ENCODE assay signal across 8 cellular contexts in the genomic region with DNA sequence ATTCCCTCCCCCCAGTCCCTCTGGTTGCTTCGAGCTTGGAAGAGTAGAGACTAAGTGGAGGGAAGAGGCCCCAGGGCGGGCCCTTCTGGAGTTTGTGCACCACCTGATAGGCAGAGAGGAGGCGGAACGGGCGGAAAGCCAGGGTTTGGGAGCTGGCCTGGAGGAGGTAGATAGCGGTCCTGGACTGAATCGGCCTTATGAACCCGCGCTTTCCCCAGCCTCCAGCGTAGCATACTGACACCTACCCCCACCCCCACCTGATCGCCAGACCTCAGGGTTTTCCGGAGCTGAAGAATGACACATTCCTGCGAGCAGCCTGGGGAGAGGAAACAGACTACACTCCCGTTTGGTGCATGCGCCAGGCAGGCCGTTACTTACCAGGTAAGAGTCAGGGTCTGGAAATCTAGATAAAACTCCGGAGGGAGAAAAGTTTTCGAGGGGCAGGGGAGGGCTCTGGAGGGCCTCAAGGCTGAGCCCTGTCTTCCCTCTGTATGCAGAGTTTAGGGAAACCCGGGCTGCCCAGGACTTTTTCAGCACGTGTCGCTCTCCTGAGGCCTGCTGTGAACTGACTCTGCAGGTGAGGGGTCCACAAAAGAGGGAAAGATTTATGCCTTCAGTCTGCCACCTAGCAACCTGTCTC. TPM values are rescaled to one million over a fixed set of nuclear protein-coding genes. Genes with fewer than 3 reads are reported as not detected.
DNase-seq lines count a peak whose midpoint lies in the region; ATAC-seq and TF ChIP-seq lines count a peak whose summit lies in the region.

No MANE protein-coding gene starts in this region.

- H3K4me1 ChIP-seq in ascending aorta (peaks cover 20 to 31% of the 10 kb centered on the region in 2 donors), psoas muscle (peaks cover 25% of the 10 kb centered on the region)

- peak overlapping the region; percentile 70 to 86 for H3K4me3 ChIP-seq in ascending aorta
- H3K4me3 ChIP-seq in psoas muscle = peak overlapping the region; percentile 100

- DNase-seq in C1 segment of cervical spinal cord (lab: John Stamatoyannopoulos, UW) = peak in 9 of 14 donors; percentile 10 to 64 (median 50)
- DNase-seq in HFFc6 = peak; percentile 66
- DNase-seq in RWPE1 (ENCODE audit: low spot score) = peak; percentile 75
- peak in 1 of 2 donors; percentile 76 for DNase-seq in ascending aorta (ENCODE audit: low spot score in 2 of 2)
- peak; percentile 76 for DNase-seq in hepatic stellate cell (ENCODE audit: low spot score)
- peak; percentile 70 to 88 for DNase-seq in psoas muscle

- ATAC-seq in psoas muscle (peak; percentile 25 to 64 (median 52)), HG03025 (IDR thresholded peaks at IDR 0.05; ENCODE audit: low FRiP score, unreplicated experiment) (no peak), GM18873 (IDR thresholded peaks at IDR 0.05; ENCODE audit: low FRiP score, unreplicated experiment) (no peak)

- H3K27ac Mint-ChIP-seq in HFFc6 = peak overlapping the region; percentile 85

- peak overlapping the region; percentile 91 for H3K27ac ChIP-seq in RWPE1
- H3K27ac ChIP-seq in ascending aorta = peak overlapping the region; percentile 65 to 77
- peak overlapping the region; percentile 86 for H3K27ac ChIP-seq in psoas muscle

- no peaks in the 10 kb centered on the region for H3K9me3 ChIP-seq in ascending aorta
- H3K9me3 ChIP-seq in psoas muscle = no peaks in the 10 kb centered on the region

- H3K27me3 ChIP-seq in ascending aorta = no peaks in the 10 kb centered on the region
- no peaks in the 10 kb centered on the region for H3K27me3 ChIP-seq in psoas muscle (ENCODE audit: insufficient read depth in 3 of 3, low read length in 2 of 3)

- 6 to 8% (median 7%) methylated on average over 21 of the region's 21 CpGs for WGBS in psoas muscle, 3 donors

- H3K4me3 Mint-ChIP-seq in HFFc6 = peak overlapping the region; percentile 91

- CTCF ChIA-PET in RWPE1 (lab: Yijun Ruan, JAX) = interaction anchor here (0.6 to 1.0 kb wide), 5 partner anchors 15 to 191 kb away, joined by 3 to 4 read pairs (median 3); no protein-coding TSS in a partner anchor

- POLR2A ChIA-PET in RWPE1 (lab: Yijun Ruan, JAX; ENCODE audit: low non-redundant PET) = interaction anchor here (0.6 to 1.7 kb wide), 4 partner anchors 49 to 545 kb away, joined by 3 to 6 read pairs (median 4); no protein-coding TSS in a partner anchor

- peaks cover 18 to 20% of the 10 kb centered on the region in 2 donors for H3K36me3 ChIP-seq in ascending aorta
- peaks cover 4 to 51% of the 10 kb centered on the region in 2 donors for H3K36me3 ChIP-seq in psoas muscle (ENCODE audit: insufficient read depth in 1 of 2, low read depth in 1 of 2)

- no peaks in the 10 kb centered on the region for H3K27me3 Mint-ChIP-seq in HFFc6 (ENCODE audit: insufficient read depth)

- TF ChIP-seq CTCF in HFFc6 (IDR thresholded peaks at IDR 0.05) = no peak
- TF ChIP-seq CTCF in RWPE1 (conservative IDR thresholded peaks at IDR 0.05; ENCODE audit: low read depth) = no peak
- no peak for TF ChIP-seq CTCF in ascending aorta (IDR thresholded peaks at IDR 0.05)
- TF ChIP-seq CTCF in psoas muscle (IDR thresholded peaks at IDR 0.05) = no peak

- H3K9me3 Mint-ChIP-seq in HFFc6 = no peaks in the 10 kb centered on the region

- intact Hi-C loops in ascending aorta (cut with DNase I) = loop anchor here (1.0 to 5.0 kb wide), 7 partner anchors 175 to 560 kb away; partner anchors contain the start of genes BEST4, MUTYH, RNU5D-1 and TESK2
- intact Hi-C loops in psoas muscle (cut with DNase I) = loop anchor here (5.0 to 10.0 kb wide), 2 partner anchors 480 to 562 kb away; partner anchors contain the start of gene TESK2 (in 1 of the 2)

- H3K4me1 Mint-ChIP-seq in HFFc6 (ENCODE audit: low read depth) = peaks cover 48% of the 10 kb centered on the region

- H3K36me3 Mint-ChIP-seq in HFFc6 (ENCODE audit: low read depth) = peaks cover 20% of the 10 kb centered on the region

RNA-seq across cellular contexts. Expression of gene UROD, which starts 0.7 kb away (rescaled TPM):
- total RNA-seq in HFFc6 (2021; fragmentation: NEBNext Ultra II Directional; extraction: Animal tissue kit (Norgen Biotek cat#: 25700)) = 100 to 1,000 TPM; 121 to 137 (median 128) TPM
- 150 TPM for total RNA-seq in ascending aorta
- total RNA-seq in psoas muscle = 10 to 100 TPM; 50.4 to 79.6 (median 66.6) TPM
- polyA plus RNA-seq in psoas muscle = 10 to 100 TPM; 51.2 to 77.6 (median 57.2) TPM

RNA-seq across cellular contexts. Expression of gene HECTD3, which starts 1.6 kb away (rescaled TPM):
- 10 to 100 TPM; 27.8 to 33.3 (median 31.5) TPM for total RNA-seq in HFFc6 (2021; fragmentation: NEBNext Ultra II Directional; extraction: Animal tissue kit (Norgen Biotek cat#: 25700))
- total RNA-seq in ascending aorta (32.1 TPM), psoas muscle (10 to 100 TPM; 34.0 to 55.3 (median 43.9) TPM)
- 10 to 100 TPM; 35.1 to 42.2 (median 36.3) TPM for polyA plus RNA-seq in psoas muscle

RNA-seq across cellular contexts. Expression of gene EIF2B3, which starts 26.4 kb away (rescaled TPM):
- total RNA-seq in HFFc6 (2021; fragmentation: NEBNext Ultra II Directional; extraction: Animal tissue kit (Norgen Biotek cat#: 25700)) = 10 to 100 TPM; 39.2 to 45.5 (median 44.1) TPM
- total RNA-seq in ascending aorta (3.6 TPM), psoas muscle (10 to 100 TPM; 40.3 to 52.3 (median 45.3) TPM)
- 10 to 100 TPM; 36.9 to 52.7 (median 43.3) TPM for polyA plus RNA-seq in psoas muscle

Comparison
In these comparisons a context has a peak if more than half of its experiments do, and no peak if none do; other contexts are left out.
1. ATAC-seq: peak in psoas muscle (4 of 4); none in HG03025 (single experiment) and GM18873 (single experiment).
2. Peak in every context shown above with its lines, with median percentiles within 50 percentile points of each other: H3K27ac ChIP-seq.